ENCODE assay signal across 1 cellular context in genomic region chr22:37208401-37209139, GRCh38.
TF ChIP-seq lines count a peak whose summit lies in the region.

No MANE protein-coding gene starts in this region.

TF ChIP-seq in HepG2, 621 proteins besides CTCF, POLR2A, EP300 and RAD21:
- TF ChIP-seq ZNF773 (CRISPR knock-in tag; IDR thresholded peaks at IDR 0.05; ENCODE audit: borderline replicate concordance): no peak
- TF ChIP-seq KDM5A (IDR thresholded peaks at IDR 0.05; ENCODE audit: borderline replicate concordance, low read length): no peak
- TF ChIP-seq NFE2L1 (CRISPR knock-in tag; IDR thresholded peaks at IDR 0.05; ENCODE audit: borderline replicate concordance): no peak
